Comparison of ENCODE assay signal across 17 cellular contexts in genomic region chr2:224722777-224723176, GRCh38. TPM values are rescaled to one million over a fixed set of nuclear protein-coding genes. Genes with fewer than 3 reads are reported as not detected.
"Had no signal": no experiment of that assay in that cellular context is flagged by ENCODE, and none has a peak within 500 bp of the region (broad histone marks: within the 10 kb centered on the region; RNA-seq: fewer than 3 reads in every experiment).

No MANE protein-coding gene starts in this region.

- H3K4me3 ChIP-seq: coronary artery, right atrium auricular region, transverse colon had no signal

- FAIRE-seq: endothelial cell of umbilical vein, frontal cortex, kidney, small intestine had no signal

- H3K27me3 ChIP-seq: right atrium auricular region, transverse colon had no signal

- H3K4me1 Mint-ChIP-seq: activated naive CD8-positive, alpha-beta T cell treated with anti-CD3 and anti-CD28 coated beads, Interleukin-2, amount 50 U/mL, for 24 hours had no signal

- H3K4me1 ChIP-seq: right atrium auricular region, transverse colon had no signal

- H3K27ac Mint-ChIP-seq: activated CD8-positive, alpha-beta T cell treated with anti-CD3 and anti-CD28 coated beads, Interleukin-2, amount 10 ng/mL, durations not matched to agents 7 days and 5 days; activated naive CD8-positive, alpha-beta T cell treated with anti-CD3 and anti-CD28 coated beads, Interleukin-2, amount 50 U/mL, for 24 hours; activated T-helper 1 cell treated with anti-CD3 and anti-CD28 coated beads, Interleukin-12 subunit alpha, Interleukin-12 subunit beta, Interleukin-2, Interleukin-4 antibody, amounts not matched to agents 30 ng/mL and 10 ng/mL and 1 ng/mL, durations not matched to agents 14 hours and 24 hours and 36 hours; stimulated activated naive B cell treated with anti-CD40 and anti-IgM and Interleukin-4, amounts not matched to agents 10 μg/mL and 1 μg/mL and 100 μg/mL, for 72 hours; T-helper 1 cell treated with Interleukin-12 subunit alpha and Interleukin-12 subunit beta and Interleukin-4 antibody, amounts not matched to agents 30 μg/mL and 1 μg/mL, for 36 hours had no signal

- H3K36me3 ChIP-seq: right atrium auricular region, transverse colon had no signal

- H3K9me3 ChIP-seq: transverse colon had no signal

- DNase-seq: activated CD8-positive, alpha-beta T cell treated with anti-CD3 and anti-CD28 coated beads, Interleukin-2, amount 10 ng/mL, durations not matched to agents 7 days and 5 days; activated naive CD4-positive, alpha-beta T cell treated with Interleukin-2 at 50 U/mL for 16 hours; activated naive CD8-positive, alpha-beta T cell treated with anti-CD3 and anti-CD28 coated beads, Interleukin-2, amount 50 U/mL, for 24 hours; caudate nucleus; effector CD4-positive, alpha-beta T cell; kidney; left ventricle myocardium superior; small intestine; stimulated activated naive B cell treated with anti-CD40 and anti-IgM and Interleukin-4, amounts not matched to agents 10 μg/mL and 1 μg/mL and 100 μg/mL, for 72 hours; transverse colon had no signal

- H3K9me3 Mint-ChIP-seq: activated T-helper 1 cell treated with anti-CD3 and anti-CD28 coated beads, Interleukin-12 subunit alpha, Interleukin-12 subunit beta, Interleukin-2, Interleukin-4 antibody, amounts not matched to agents 30 ng/mL and 10 ng/mL and 1 ng/mL, durations not matched to agents 14 hours and 24 hours and 36 hours had no signal

- H3K4me3 Mint-ChIP-seq: activated CD8-positive, alpha-beta T cell treated with anti-CD3 and anti-CD28 coated beads, Interleukin-2, amount 10 ng/mL, durations not matched to agents 7 days and 5 days; activated naive CD8-positive, alpha-beta T cell treated with anti-CD3 and anti-CD28 coated beads, Interleukin-2, amount 50 U/mL, for 24 hours; activated T-helper 1 cell treated with anti-CD3 and anti-CD28 coated beads, Interleukin-12 subunit alpha, Interleukin-12 subunit beta, Interleukin-2, Interleukin-4 antibody, amounts not matched to agents 30 ng/mL and 10 ng/mL and 1 ng/mL, durations not matched to agents 14 hours and 24 hours and 36 hours; stimulated activated naive B cell treated with anti-CD40 and anti-IgM and Interleukin-4, amounts not matched to agents 10 μg/mL and 1 μg/mL and 100 μg/mL, for 72 hours; T-helper 1 cell treated with Interleukin-12 subunit alpha and Interleukin-12 subunit beta and Interleukin-4 antibody, amounts not matched to agents 30 μg/mL and 1 μg/mL, for 36 hours had no signal

- ATAC-seq: activated CD8-positive, alpha-beta T cell treated with anti-CD3 and anti-CD28 coated beads, Interleukin-2, amount 10 ng/mL, durations not matched to agents 7 days and 5 days; activated naive CD8-positive, alpha-beta T cell treated with anti-CD3 and anti-CD28 coated beads, Interleukin-2, amount 50 U/mL, for 24 hours had no signal

- H3K27ac ChIP-seq: coronary artery, right atrium auricular region, transverse colon had no signal

RNA-seq across cellular contexts. Expression of gene CCDC195, which starts 6.6 kb away (rescaled TPM):
- total RNA-seq: activated CD8-positive, alpha-beta T cell treated with anti-CD3 and anti-CD28 coated beads, Interleukin-2, amount 10 ng/mL, durations not matched to agents 7 days and 5 days; activated T-helper 1 cell treated with anti-CD3 and anti-CD28 coated beads, Interleukin-12 subunit alpha, Interleukin-12 subunit beta, Interleukin-2, Interleukin-4 antibody, amounts not matched to agents 30 ng/mL and 10 ng/mL and 1 ng/mL, durations not matched to agents 14 hours and 24 hours and 36 hours; endothelial cell of umbilical vein; frontal cortex; kidney; left ventricle myocardium superior; right atrium auricular region; subcutaneous adipose tissue; transverse colon had no signal
- polyA plus RNA-seq: endothelial cell of umbilical vein, small intestine had no signal
